Comparison of ENCODE assay signal across 1 cellular context in the genomic region with DNA sequence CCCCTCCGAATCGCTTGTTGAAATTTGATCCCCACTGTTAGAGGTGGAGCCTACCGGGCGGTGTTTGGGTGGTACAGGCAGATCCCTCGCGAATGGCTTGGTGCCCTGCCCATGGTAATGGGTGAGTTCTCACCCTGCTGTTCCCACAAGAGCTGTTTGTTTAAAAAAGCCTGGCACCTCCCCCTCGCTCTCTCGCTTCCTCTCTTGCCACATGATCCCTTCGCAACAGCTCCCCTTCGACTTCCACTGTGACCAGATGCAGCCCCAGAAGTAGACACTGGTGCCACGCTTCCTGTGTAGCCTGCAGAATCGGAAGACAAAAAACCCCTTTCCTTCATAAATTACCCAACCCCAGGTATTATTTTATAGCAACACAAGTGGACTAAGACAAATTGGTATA.
TF ChIP-seq lines count a peak whose summit lies in the region.

No MANE protein-coding gene starts in this region.

TF ChIP-seq in GM23338, 12 proteins besides CTCF, POLR2A, EP300 and RAD21 (continued from another document):
- TF ChIP-seq, protein P1, sequence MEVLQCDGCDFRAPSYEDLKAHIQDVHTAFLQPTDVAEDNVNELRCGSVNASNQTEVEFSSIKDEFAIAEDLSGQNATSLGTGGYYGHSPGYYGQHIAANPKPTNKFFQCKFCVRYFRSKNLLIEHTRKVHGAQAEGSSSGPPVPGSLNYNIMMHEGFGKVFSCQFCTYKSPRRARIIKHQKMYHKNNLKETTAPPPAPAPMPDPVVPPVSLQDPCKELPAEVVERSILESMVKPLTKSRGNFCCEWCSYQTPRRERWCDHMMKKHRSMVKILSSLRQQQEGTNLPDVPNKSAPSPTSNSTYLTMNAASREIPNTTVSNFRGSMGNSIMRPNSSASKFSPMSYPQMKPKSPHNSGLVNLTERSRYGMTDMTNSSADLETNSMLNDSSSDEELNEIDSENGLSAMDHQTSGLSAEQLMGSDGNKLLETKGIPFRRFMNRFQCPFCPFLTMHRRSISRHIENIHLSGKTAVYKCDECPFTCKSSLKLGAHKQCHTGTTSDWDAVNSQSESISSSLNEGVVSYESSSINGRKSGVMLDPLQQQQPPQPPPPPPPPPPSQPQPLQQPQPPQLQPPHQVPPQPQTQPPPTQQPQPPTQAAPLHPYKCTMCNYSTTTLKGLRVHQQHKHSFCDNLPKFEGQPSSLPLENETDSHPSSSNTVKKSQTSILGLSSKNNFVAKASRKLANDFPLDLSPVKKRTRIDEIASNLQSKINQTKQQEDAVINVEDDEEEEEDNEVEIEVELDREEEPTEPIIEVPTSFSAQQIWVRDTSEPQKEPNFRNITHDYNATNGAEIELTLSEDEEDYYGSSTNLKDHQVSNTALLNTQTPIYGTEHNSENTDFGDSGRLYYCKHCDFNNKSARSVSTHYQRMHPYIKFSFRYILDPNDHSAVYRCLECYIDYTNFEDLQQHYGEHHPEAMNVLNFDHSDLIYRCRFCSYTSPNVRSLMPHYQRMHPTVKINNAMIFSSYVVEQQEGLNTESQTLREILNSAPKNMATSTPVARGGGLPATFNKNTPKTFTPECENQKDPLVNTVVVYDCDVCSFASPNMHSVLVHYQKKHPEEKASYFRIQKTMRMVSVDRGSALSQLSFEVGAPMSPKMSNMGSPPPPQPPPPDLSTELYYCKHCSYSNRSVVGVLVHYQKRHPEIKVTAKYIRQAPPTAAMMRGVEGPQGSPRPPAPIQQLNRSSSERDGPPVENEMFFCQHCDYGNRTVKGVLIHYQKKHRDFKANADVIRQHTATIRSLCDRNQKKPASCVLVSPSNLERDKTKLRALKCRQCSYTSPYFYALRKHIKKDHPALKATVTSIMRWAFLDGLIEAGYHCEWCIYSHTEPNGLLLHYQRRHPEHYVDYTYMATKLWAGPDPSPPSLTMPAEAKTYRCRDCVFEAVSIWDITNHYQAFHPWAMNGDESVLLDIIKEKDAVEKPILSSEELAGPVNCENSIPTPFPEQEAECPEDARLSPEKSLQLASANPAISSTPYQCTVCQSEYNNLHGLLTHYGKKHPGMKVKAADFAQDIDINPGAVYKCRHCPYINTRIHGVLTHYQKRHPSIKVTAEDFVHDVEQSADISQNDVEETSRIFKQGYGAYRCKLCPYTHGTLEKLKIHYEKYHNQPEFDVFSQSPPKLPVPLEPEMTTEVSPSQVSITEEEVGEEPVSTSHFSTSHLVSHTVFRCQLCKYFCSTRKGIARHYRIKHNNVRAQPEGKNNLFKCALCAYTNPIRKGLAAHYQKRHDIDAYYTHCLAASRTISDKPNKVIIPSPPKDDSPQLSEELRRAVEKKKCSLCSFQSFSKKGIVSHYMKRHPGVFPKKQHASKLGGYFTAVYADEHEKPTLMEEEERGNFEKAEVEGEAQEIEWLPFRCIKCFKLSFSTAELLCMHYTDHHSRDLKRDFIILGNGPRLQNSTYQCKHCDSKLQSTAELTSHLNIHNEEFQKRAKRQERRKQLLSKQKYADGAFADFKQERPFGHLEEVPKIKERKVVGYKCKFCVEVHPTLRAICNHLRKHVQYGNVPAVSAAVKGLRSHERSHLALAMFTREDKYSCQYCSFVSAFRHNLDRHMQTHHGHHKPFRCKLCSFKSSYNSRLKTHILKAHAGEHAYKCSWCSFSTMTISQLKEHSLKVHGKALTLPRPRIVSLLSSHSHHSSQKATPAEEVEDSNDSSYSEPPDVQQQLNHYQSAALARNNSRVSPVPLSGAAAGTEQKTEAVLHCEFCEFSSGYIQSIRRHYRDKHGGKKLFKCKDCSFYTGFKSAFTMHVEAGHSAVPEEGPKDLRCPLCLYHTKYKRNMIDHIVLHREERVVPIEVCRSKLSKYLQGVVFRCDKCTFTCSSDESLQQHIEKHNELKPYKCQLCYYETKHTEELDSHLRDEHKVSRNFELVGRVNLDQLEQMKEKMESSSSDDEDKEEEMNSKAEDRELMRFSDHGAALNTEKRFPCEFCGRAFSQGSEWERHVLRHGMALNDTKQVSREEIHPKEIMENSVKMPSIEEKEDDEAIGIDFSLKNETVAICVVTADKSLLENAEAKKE (CRISPR knock-in tag; IDR thresholded peaks at IDR 0.05): no peak
- TF ChIP-seq EZH2 (IDR thresholded peaks at IDR 0.05; ENCODE audit: low read depth, unreplicated experiment) (no peak), NANOG (IDR thresholded peaks at IDR 0.05; ENCODE audit: borderline replicate concordance) (no peak), JUNB (IDR thresholded peaks at IDR 0.05; ENCODE audit: unreplicated experiment) (no peak)
- TF ChIP-seq, protein P2, sequence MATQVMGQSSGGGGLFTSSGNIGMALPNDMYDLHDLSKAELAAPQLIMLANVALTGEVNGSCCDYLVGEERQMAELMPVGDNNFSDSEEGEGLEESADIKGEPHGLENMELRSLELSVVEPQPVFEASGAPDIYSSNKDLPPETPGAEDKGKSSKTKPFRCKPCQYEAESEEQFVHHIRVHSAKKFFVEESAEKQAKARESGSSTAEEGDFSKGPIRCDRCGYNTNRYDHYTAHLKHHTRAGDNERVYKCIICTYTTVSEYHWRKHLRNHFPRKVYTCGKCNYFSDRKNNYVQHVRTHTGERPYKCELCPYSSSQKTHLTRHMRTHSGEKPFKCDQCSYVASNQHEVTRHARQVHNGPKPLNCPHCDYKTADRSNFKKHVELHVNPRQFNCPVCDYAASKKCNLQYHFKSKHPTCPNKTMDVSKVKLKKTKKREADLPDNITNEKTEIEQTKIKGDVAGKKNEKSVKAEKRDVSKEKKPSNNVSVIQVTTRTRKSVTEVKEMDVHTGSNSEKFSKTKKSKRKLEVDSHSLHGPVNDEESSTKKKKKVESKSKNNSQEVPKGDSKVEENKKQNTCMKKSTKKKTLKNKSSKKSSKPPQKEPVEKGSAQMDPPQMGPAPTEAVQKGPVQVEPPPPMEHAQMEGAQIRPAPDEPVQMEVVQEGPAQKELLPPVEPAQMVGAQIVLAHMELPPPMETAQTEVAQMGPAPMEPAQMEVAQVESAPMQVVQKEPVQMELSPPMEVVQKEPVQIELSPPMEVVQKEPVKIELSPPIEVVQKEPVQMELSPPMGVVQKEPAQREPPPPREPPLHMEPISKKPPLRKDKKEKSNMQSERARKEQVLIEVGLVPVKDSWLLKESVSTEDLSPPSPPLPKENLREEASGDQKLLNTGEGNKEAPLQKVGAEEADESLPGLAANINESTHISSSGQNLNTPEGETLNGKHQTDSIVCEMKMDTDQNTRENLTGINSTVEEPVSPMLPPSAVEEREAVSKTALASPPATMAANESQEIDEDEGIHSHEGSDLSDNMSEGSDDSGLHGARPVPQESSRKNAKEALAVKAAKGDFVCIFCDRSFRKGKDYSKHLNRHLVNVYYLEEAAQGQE (IDR thresholded peaks at IDR 0.05; ENCODE audit: unreplicated experiment): no peak
